In genomic region chr6:149360536-149360935, GRCh38 we compare ENCODE assay signal across 19 cellular contexts. TPM values are rescaled to one million over a fixed set of nuclear protein-coding genes. Genes with fewer than 3 reads are reported as not detected.
A peak's percentile ranks its signal among the peaks of the same experiment; 100 is the strongest.
DNase-seq lines count a peak whose midpoint lies in the region; ATAC-seq and TF ChIP-seq lines count a peak whose summit lies in the region.
"Had no signal": no experiment of that assay in that cellular context is flagged by ENCODE, and none has a peak within 500 bp of the region (broad histone marks: within the 10 kb centered on the region; RNA-seq: fewer than 3 reads in every experiment).

No MANE protein-coding gene starts in this region.

- no peaks in the 10 kb centered on the region for H3K9me3 Mint-ChIP-seq in activated CD4-positive, alpha-beta T cell treated with anti-CD3 and anti-CD28 coated beads, Interleukin-2, amount 10 ng/mL, durations not matched to agents 24 days and 14 days
- H3K9me3 Mint-ChIP-seq in activated CD4-positive, alpha-beta T cell treated with anti-CD3 and anti-CD28 coated beads, Interleukin-2, amount 10 ng/mL, durations not matched to agents 7 days and 5 days, result peaks cover 10% of the 10 kb centered on the region
- H3K9me3 Mint-ChIP-seq in CD14-positive monocyte, result peaks cover 1 to 7% (median 4%) of the 10 kb centered on the region in 7 donors
- H3K9me3 Mint-ChIP-seq in activated T-helper 17 cell treated with anti-CD3 and anti-CD28 coated beads, Interleukin-2, amount 50 U/mL, for 72 hours, result peaks cover 4% of the 10 kb centered on the region

- H3K27me3 ChIP-seq in right lobe of liver, result no peaks in the 10 kb centered on the region
- H3K27me3 ChIP-seq: BLaER1 had no signal

- DNase-seq in activated CD4-positive, alpha-beta T cell treated with anti-CD3 and anti-CD28 coated beads, Interleukin-2, amount 10 ng/mL, durations not matched to agents 24 days and 14 days, result no peak
- no peak for DNase-seq in activated CD4-positive, alpha-beta T cell treated with anti-CD3 and anti-CD28 coated beads, Interleukin-2, amount 10 ng/mL, durations not matched to agents 7 days and 5 days
- DNase-seq in CD14-positive monocyte (ENCODE audit: low spot score), result no peak
- no peak for DNase-seq in right lobe of liver
- no peak for DNase-seq in AG08396 (ENCODE audit: low spot score)
- DNase-seq in Right ventricle myocardium inferior (ENCODE audit: missing footprints), result no peak
- DNase-seq in NCI-H226, result no peak
- DNase-seq: 8988T, COR-L47, GF-D8, KBM-7, MV-4-11, NCI-H1417, NCI-H1930, NCI-H2171, NCI-H748 treated with DMSO at 0.1 percent for 48 hours, RPMI8226 had no signal

- H3K4me1 Mint-ChIP-seq in activated CD4-positive, alpha-beta T cell treated with anti-CD3 and anti-CD28 coated beads, Interleukin-2, amount 10 ng/mL, durations not matched to agents 24 days and 14 days, result peaks cover 71% of the 10 kb centered on the region
- H3K4me1 Mint-ChIP-seq in activated CD4-positive, alpha-beta T cell treated with anti-CD3 and anti-CD28 coated beads, Interleukin-2, amount 10 ng/mL, durations not matched to agents 7 days and 5 days, result peaks cover 80% of the 10 kb centered on the region
- peaks cover 55% of the 10 kb centered on the region for H3K4me1 Mint-ChIP-seq in CD14-positive monocyte
- peaks cover 67% of the 10 kb centered on the region for H3K4me1 Mint-ChIP-seq in activated T-helper 17 cell treated with anti-CD3 and anti-CD28 coated beads, Interleukin-2, amount 50 U/mL, for 72 hours

- no peaks in the 10 kb centered on the region for H3K9me3 ChIP-seq in right lobe of liver

- no peak for TF ChIP-seq POLR2A in right lobe of liver (IDR thresholded peaks at IDR 0.05)

- H3K27ac Mint-ChIP-seq in activated CD4-positive, alpha-beta T cell treated with anti-CD3 and anti-CD28 coated beads, Interleukin-2, amount 10 ng/mL, durations not matched to agents 24 days and 14 days, result peak overlapping the region; percentile 67
- H3K27ac Mint-ChIP-seq in activated CD4-positive, alpha-beta T cell treated with anti-CD3 and anti-CD28 coated beads, Interleukin-2, amount 10 ng/mL, durations not matched to agents 7 days and 5 days, result no peak overlapping the region
- H3K27ac Mint-ChIP-seq in CD14-positive monocyte, result peak overlapping the region in 4 of 7 donors; percentile 22 to 75 (median 56)
- peak overlapping the region; percentile 39 for H3K27ac Mint-ChIP-seq in activated T-helper 17 cell treated with anti-CD3 and anti-CD28 coated beads, Interleukin-2, amount 50 U/mL, for 72 hours

- peaks cover 0 to 27% (median 8%) of the 10 kb centered on the region in 4 donors for H3K4me1 ChIP-seq in right lobe of liver

- intact Hi-C loops in activated CD4-positive, alpha-beta T cell treated with anti-CD3 and anti-CD28 coated beads, Interleukin-2, amount 10 ng/mL, durations not matched to agents 24 days and 14 days (cut with micrococcal nuclease), result no loop called here
- intact Hi-C loops in CD14-positive monocyte (cut with micrococcal nuclease) (no loop called here), right lobe of liver (cut with DNase I) (no loop called here), Right ventricle myocardium inferior (cut with DNase I) (no loop called here)

- POLR2A ChIA-PET in activated CD4-positive, alpha-beta T cell treated with anti-CD3 and anti-CD28 coated beads, Interleukin-2, amount 10 ng/mL, durations not matched to agents 7 days and 5 days (lab: Charles Lee), result no interaction called here

- no peaks in the 10 kb centered on the region for H3K27me3 Mint-ChIP-seq in activated CD4-positive, alpha-beta T cell treated with anti-CD3 and anti-CD28 coated beads, Interleukin-2, amount 10 ng/mL, durations not matched to agents 24 days and 14 days
- H3K27me3 Mint-ChIP-seq in activated CD4-positive, alpha-beta T cell treated with anti-CD3 and anti-CD28 coated beads, Interleukin-2, amount 10 ng/mL, durations not matched to agents 7 days and 5 days, result no peaks in the 10 kb centered on the region
- no peaks in the 10 kb centered on the region for H3K27me3 Mint-ChIP-seq in CD14-positive monocyte (ENCODE audit: low read depth in 3 of 3)
- H3K27me3 Mint-ChIP-seq in activated T-helper 17 cell treated with anti-CD3 and anti-CD28 coated beads, Interleukin-2, amount 50 U/mL, for 72 hours, result no peaks in the 10 kb centered on the region

- no peaks in the 10 kb centered on the region for H3K36me3 ChIP-seq in right lobe of liver

- no peak overlapping the region for H3K4me3 ChIP-seq in right lobe of liver
- H3K4me3 ChIP-seq: BLaER1 had no signal

- H3K36me3 Mint-ChIP-seq in activated CD4-positive, alpha-beta T cell treated with anti-CD3 and anti-CD28 coated beads, Interleukin-2, amount 10 ng/mL, durations not matched to agents 24 days and 14 days (ENCODE audit: low read depth), result peaks cover 65% of the 10 kb centered on the region
- peaks cover 78% of the 10 kb centered on the region for H3K36me3 Mint-ChIP-seq in activated CD4-positive, alpha-beta T cell treated with anti-CD3 and anti-CD28 coated beads, Interleukin-2, amount 10 ng/mL, durations not matched to agents 7 days and 5 days (ENCODE audit: low read depth)
- peaks cover 14 to 32% of the 10 kb centered on the region in 2 donors for H3K36me3 Mint-ChIP-seq in CD14-positive monocyte
- peaks cover 90% of the 10 kb centered on the region for H3K36me3 Mint-ChIP-seq in activated T-helper 17 cell treated with anti-CD3 and anti-CD28 coated beads, Interleukin-2, amount 50 U/mL, for 72 hours (ENCODE audit: low read depth)

- no peak for ATAC-seq in activated T-helper 17 cell treated with anti-CD3 and anti-CD28 coated beads, Interleukin-2, amount 50 U/mL, for 72 hours (replicated peaks)
- ATAC-seq in right lobe of liver, result peak; percentile 40 to 53 (median 46)
- ATAC-seq in Right ventricle myocardium inferior, result no peak

- no peak overlapping the region for H3K4me3 Mint-ChIP-seq in activated CD4-positive, alpha-beta T cell treated with anti-CD3 and anti-CD28 coated beads, Interleukin-2, amount 10 ng/mL, durations not matched to agents 24 days and 14 days
- H3K4me3 Mint-ChIP-seq in activated CD4-positive, alpha-beta T cell treated with anti-CD3 and anti-CD28 coated beads, Interleukin-2, amount 10 ng/mL, durations not matched to agents 7 days and 5 days, result no peak overlapping the region
- H3K4me3 Mint-ChIP-seq in CD14-positive monocyte, result no peak overlapping the region
- H3K4me3 Mint-ChIP-seq in activated T-helper 17 cell treated with anti-CD3 and anti-CD28 coated beads, Interleukin-2, amount 50 U/mL, for 72 hours, result peak overlapping the region; percentile 18

- CTCF ChIA-PET in activated CD4-positive, alpha-beta T cell treated with anti-CD3 and anti-CD28 coated beads, Interleukin-2, amount 10 ng/mL, durations not matched to agents 7 days and 5 days (lab: Charles Lee), result no interaction called here

- no peak overlapping the region for H3K27ac ChIP-seq in right lobe of liver
- H3K27ac ChIP-seq: BLaER1 had no signal

- TF ChIP-seq CTCF in CD14-positive monocyte (IDR thresholded peaks at IDR 0.05), result no peak
- TF ChIP-seq CTCF in right lobe of liver (IDR thresholded peaks at IDR 0.05), result no peak

- 60% methylated on average over 2 of the region's 3 CpGs for WGBS in right lobe of liver (ENCODE audit: insufficient coverage, low coverage, low lambda C conversion rate, missing lambda C conversion rate)

RNA-seq across cellular contexts. Expression of gene SUMO4, which starts 39.5 kb away (rescaled TPM):
- 10.1 and 10.9 TPM in 2 replicates for total RNA-seq in activated CD4-positive, alpha-beta T cell treated with anti-CD3 and anti-CD28 coated beads, Interleukin-2, amount 10 ng/mL, durations not matched to agents 24 days and 14 days
- total RNA-seq in activated CD4-positive, alpha-beta T cell treated with anti-CD3 and anti-CD28 coated beads, Interleukin-2, amount 10 ng/mL, durations not matched to agents 7 days and 5 days, result 10 to 100 TPM in 1 of 2 experiments, 1 to 10 TPM in 1; 7.9 to 10.2 TPM
- polyA plus RNA-seq in CD14-positive monocyte, result under 1 TPM; 0.22 to 0.29 TPM
- 10 to 100 TPM; 16.0 to 16.4 TPM for total RNA-seq in activated T-helper 17 cell treated with anti-CD3 and anti-CD28 coated beads, Interleukin-2, amount 50 U/mL, for 72 hours
- total RNA-seq in right lobe of liver (1 to 10 TPM in 3 of 6 experiments, under 1 TPM in 3; 0.49 to 1.2 (median 1.0) TPM), Right ventricle myocardium inferior (not detected)

RNA-seq across cellular contexts. Expression of gene TAB2, which starts 43.0 kb away (rescaled TPM):
- 135 and 136 TPM in 2 replicates for total RNA-seq in activated CD4-positive, alpha-beta T cell treated with anti-CD3 and anti-CD28 coated beads, Interleukin-2, amount 10 ng/mL, durations not matched to agents 24 days and 14 days
- total RNA-seq in activated CD4-positive, alpha-beta T cell treated with anti-CD3 and anti-CD28 coated beads, Interleukin-2, amount 10 ng/mL, durations not matched to agents 7 days and 5 days, result 100 to 1,000 TPM; 126 to 154 TPM
- polyA plus RNA-seq in CD14-positive monocyte, result 1 to 10 TPM; 3.1 to 6.0 TPM
- total RNA-seq in activated T-helper 17 cell treated with anti-CD3 and anti-CD28 coated beads, Interleukin-2, amount 50 U/mL, for 72 hours, result 100 to 1,000 TPM; 164 to 185 TPM
- 10 to 100 TPM; 25.5 to 33.1 (median 30.2) TPM for total RNA-seq in right lobe of liver
- total RNA-seq in Right ventricle myocardium inferior, result 57.4 TPM

Comparison
In these comparisons a context has a peak if more than half of its experiments do, and no peak if none do; other contexts are left out.
1. ATAC-seq: peak in right lobe of liver (4 of 4); none in activated T-helper 17 cell treated with anti-CD3 and anti-CD28 coated beads, Interleukin-2, amount 50 U/mL, for 72 hours (single experiment) and Right ventricle myocardium inferior (single experiment).